Comparison of ENCODE assay signal across 9 cellular contexts in genomic region chr18:50558948-50559749, GRCh38. TPM values are rescaled to one million over a fixed set of nuclear protein-coding genes. Genes with fewer than 3 reads are reported as not detected.
DNase-seq lines count a peak whose midpoint lies in the region; ATAC-seq and TF ChIP-seq lines count a peak whose summit lies in the region.
"Had no signal": no experiment of that assay in that cellular context is flagged by ENCODE, and none has a peak within 500 bp of the region (broad histone marks: within the 10 kb centered on the region; RNA-seq: fewer than 3 reads in every experiment).

No MANE protein-coding gene starts in this region.

- H3K36me3 ChIP-seq in ES-I3 (ENCODE audit: insufficient read depth, low read length) (no peaks in the 10 kb centered on the region), Peyer's patch (no peaks in the 10 kb centered on the region)

- no peak for ATAC-seq in HG02981 (IDR thresholded peaks at IDR 0.05; ENCODE audit: unreplicated experiment)
- ATAC-seq in GM19397 (IDR thresholded peaks at IDR 0.05; ENCODE audit: unreplicated experiment), result no peak

- peak overlapping the region in 1 of 4 donors; percentile 43 for H3K27ac ChIP-seq in Peyer's patch

- TF ChIP-seq CTCF in Peyer's patch (IDR thresholded peaks at IDR 0.05), result no peak
- TF ChIP-seq CTCF in glutamatergic neuron (IDR thresholded peaks at IDR 0.05; ENCODE audit: partially characterized antibody, unreplicated experiment), result no peak
- no peak for TF ChIP-seq CTCF in progenitor cell of endocrine pancreas (IDR thresholded peaks at IDR 0.05; ENCODE audit: unreplicated experiment)

- DNase-seq in Peyer's patch (no peak), glutamatergic neuron (peak; percentile 24), progenitor cell of endocrine pancreas (ENCODE audit: low spot score, unreplicated experiment) (no peak), D341Med (ENCODE audit: low spot score) (no peak), COLO668 (lab: John Stamatoyannopoulos, UW; ENCODE audit: unreplicated experiment) (no peak)

- peaks cover 14% of the 10 kb centered on the region for H3K36me3 Mint-ChIP-seq in glutamatergic neuron (ENCODE audit: unreplicated experiment)
- peaks cover 2% of the 10 kb centered on the region for H3K36me3 Mint-ChIP-seq in progenitor cell of endocrine pancreas (ENCODE audit: insufficient read depth)

- H3K4me3 Mint-ChIP-seq in glutamatergic neuron (ENCODE audit: unreplicated experiment) (peak overlapping the region; percentile 81), progenitor cell of endocrine pancreas (ENCODE audit: low read depth) (peak overlapping the region; percentile 79)

- TF ChIP-seq POLR2A in Peyer's patch (IDR thresholded peaks at IDR 0.05), result no peak

- H3K9me3 ChIP-seq in ES-I3 (ENCODE audit: control insufficient read depth, insufficient read depth, low read length) (no peaks in the 10 kb centered on the region), Peyer's patch (peaks cover 0 to 2% (median 0%) of the 10 kb centered on the region in 4 donors)

- peak overlapping the region; percentile 67 for H3K9ac ChIP-seq in ES-I3 (ENCODE audit: low read depth, low read length)

- H3K9me3 Mint-ChIP-seq in glutamatergic neuron (ENCODE audit: unreplicated experiment), result peaks cover 6% of the 10 kb centered on the region
- H3K9me3 Mint-ChIP-seq in progenitor cell of endocrine pancreas (ENCODE audit: low read depth), result peaks cover 13% of the 10 kb centered on the region

- peak overlapping the region; percentile 12 to 57 (median 46) for H3K4me3 ChIP-seq in Peyer's patch

- H3K4me1 ChIP-seq in ES-I3 (ENCODE audit: insufficient read depth, low read length), result no peaks in the 10 kb centered on the region
- H3K4me1 ChIP-seq in Peyer's patch, result peaks cover 0 to 14% (median 3%) of the 10 kb centered on the region in 4 donors

- peaks cover 0 to 14% of the 10 kb centered on the region in 2 donors for H3K27me3 ChIP-seq in Peyer's patch

- H3K27me3 Mint-ChIP-seq in glutamatergic neuron (ENCODE audit: unreplicated experiment) (peaks cover 27% of the 10 kb centered on the region), progenitor cell of endocrine pancreas (peaks cover 28% of the 10 kb centered on the region)

- H3K27ac Mint-ChIP-seq in glutamatergic neuron (ENCODE audit: unreplicated experiment), result no peak overlapping the region
- H3K27ac Mint-ChIP-seq in progenitor cell of endocrine pancreas, result peak overlapping the region; percentile 84

- peaks cover 11% of the 10 kb centered on the region for H3K4me1 Mint-ChIP-seq in glutamatergic neuron (ENCODE audit: low read depth, unreplicated experiment)
- peaks cover 14% of the 10 kb centered on the region for H3K4me1 Mint-ChIP-seq in progenitor cell of endocrine pancreas (ENCODE audit: low read depth)

RNA-seq across cellular contexts. Expression of gene MAPK4, which starts 0.7 kb away (rescaled TPM):
- 1 to 10 TPM in 1 of 4 donors, under 1 TPM in 2, not detected in 1; 0.54 to 2.0 (median 0.83) TPM for total RNA-seq in Peyer's patch
- total RNA-seq in glutamatergic neuron (ENCODE audit: unreplicated experiment), result 13.1 TPM
- total RNA-seq in progenitor cell of endocrine pancreas, result 14.8 and 16.3 TPM in 2 replicates
- total RNA-seq: fibroblast of villous mesenchyme had no signal
